16 cellular contexts compared by ENCODE assay signal in the genomic region with DNA sequence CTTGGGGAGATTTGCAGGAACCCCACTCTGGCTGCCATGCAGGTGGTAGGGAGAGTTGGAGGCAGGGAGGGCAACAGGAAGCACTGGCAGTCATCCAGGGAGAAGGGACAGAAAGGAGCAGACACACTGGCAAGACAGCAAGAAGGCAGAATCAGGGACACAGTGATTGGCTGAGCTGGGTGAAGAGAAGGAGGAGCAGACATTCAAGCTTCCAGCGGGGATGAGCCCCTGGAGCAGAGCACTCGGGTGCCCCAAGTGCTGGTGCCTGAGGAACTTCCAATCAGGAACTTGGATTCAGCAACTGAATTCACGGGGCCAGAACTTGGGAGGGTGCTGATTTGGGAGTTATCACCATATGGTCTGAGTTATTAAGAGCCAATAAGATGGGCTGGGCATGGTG. TPM values are rescaled to one million over a fixed set of nuclear protein-coding genes. Genes with fewer than 3 reads are reported as not detected.
DNase-seq lines count a peak whose midpoint lies in the region; ATAC-seq, FAIRE-seq and TF ChIP-seq lines count a peak whose summit lies in the region.
"Had no signal": no experiment of that assay in that cellular context is flagged by ENCODE, and none has a peak within 500 bp of the region (broad histone marks: within the 10 kb centered on the region; RNA-seq: fewer than 3 reads in every experiment).

No MANE protein-coding gene starts in this region.

- ATAC-seq in A549 (no peak), gastrocnemius medialis (no peak), HG03439 (IDR thresholded peaks at IDR 0.05; ENCODE audit: unreplicated experiment) (no peak), GM19035 (IDR thresholded peaks at IDR 0.05; ENCODE audit: unreplicated experiment) (no peak)
- ATAC-seq: activated T-cell treated with anti-CD3 and anti-CD28 coated beads, Interleukin-2, amount 50 U/mL, for 4 hours had no signal

- TF ChIP-seq POLR2A in A549 (IDR thresholded peaks at IDR 0.05; ENCODE audit: low read length), result no peak
- no peak for TF ChIP-seq POLR2A in gastrocnemius medialis (IDR thresholded peaks at IDR 0.05)

- TF ChIP-seq CTCF in A549 (IDR thresholded peaks at IDR 0.05) (no peak), gastrocnemius medialis (IDR thresholded peaks at IDR 0.05 in 4 of 5, conservative IDR thresholded peaks at IDR 0.05 in 1 of 5) (no peak)

- H3K4me3 ChIP-seq in A549, result no peak overlapping the region
- no peak overlapping the region for H3K4me3 ChIP-seq in gastrocnemius medialis
- H3K4me3 ChIP-seq: ovary had no signal

- no peaks in the 10 kb centered on the region for H3K27me3 ChIP-seq in gastrocnemius medialis
- H3K27me3 ChIP-seq: ovary had no signal

- H3K4me1 ChIP-seq in A549, result peaks cover 97% of the 10 kb centered on the region
- H3K4me1 ChIP-seq in gastrocnemius medialis, result peaks cover 6 to 9% of the 10 kb centered on the region in 2 donors

- H3K27ac ChIP-seq in A549, result peak overlapping the region; percentile 92 to 97
- peak overlapping the region; percentile 100 for H3K27ac ChIP-seq in epithelial cell of prostate
- no peak overlapping the region for H3K27ac ChIP-seq in gastrocnemius medialis
- H3K27ac ChIP-seq: HL-60, KMS-11, ovary had no signal

- intact Hi-C loops in gastrocnemius medialis (cut with DNase I; ENCODE audit: low total_unique reads), result no loop called here

- no peak for TF ChIP-seq EP300 in A549 (IDR thresholded peaks at IDR 0.05)

- peak in 1 of 2 experiments; percentile 37 for DNase-seq in A549 (ENCODE audit: low read depth in 1 of 2, low spot score in 1 of 2)
- DNase-seq in DMS 273 (lab: John Stamatoyannopoulos, UW; ENCODE audit: unreplicated experiment), result peak; percentile 78
- peak; percentile 74 for DNase-seq in NCI-H69 (lab: John Stamatoyannopoulos, UW)
- DNase-seq in epithelial cell of prostate (ENCODE audit: low read depth, low spot score), result no peak
- DNase-seq in gastrocnemius medialis, result no peak
- DNase-seq: activated CD4-positive, alpha-beta T cell treated with anti-CD3 and anti-CD28 coated beads, Interleukin-2, amount 50 U/mL, for 4 hours; activated T-cell treated with anti-CD3 and anti-CD28 coated beads, Interleukin-2, amount 50 U/mL, for 4 hours; kidney glomerular epithelial cell; NCI-H2227 treated with DMSO at 0.1 percent for 48 hours; ovary had no signal

- in situ Hi-C loops in gastrocnemius medialis (cut with MboI; ENCODE audit: low sequenced_read_pairs in 4 of 4), result no loop called here

- H3K4me2 ChIP-seq in A549, result peak overlapping the region; percentile 1; the same call in 1 of the 3 replicates
- H3K4me2 ChIP-seq: KMS-11 had no signal

- WGBS in A549 (ENCODE audit: missing lambda C conversion rate), result 78% methylated on average over 3 of the region's 3 CpGs

- no peak for FAIRE-seq in A549 (lab: Jason Lieb, UNC)
- FAIRE-seq: GM18507 had no signal

- H3K9me3 ChIP-seq in A549 (no peaks in the 10 kb centered on the region), gastrocnemius medialis (no peaks in the 10 kb centered on the region)
- H3K9me3 ChIP-seq: ovary had no signal

- POLR2A ChIA-PET in A549 (lab: Yijun Ruan, JAX), result interaction anchor here (0.6 kb wide), 1 partner anchor 34 kb away, joined by 5 read pairs; no protein-coding TSS in a partner anchor

- H3K36me3 ChIP-seq in gastrocnemius medialis, result no peaks in the 10 kb centered on the region
- H3K36me3 ChIP-seq: ovary had no signal

- TF ChIP-seq RAD21 in A549 (conservative IDR thresholded peaks at IDR 0.05 in 1 of 2, IDR thresholded peaks at IDR 0.05 in 1 of 2), result no peak

- CTCF ChIA-PET in A549 (lab: Yijun Ruan, JAX), result interaction anchor here (1.4 to 22.1 kb wide), 3 partner anchors 22 to 46 kb away, joined by 6 to 285 read pairs (median 8); partner anchors contain the start of gene PDK2

TF ChIP-seq in A549, 52 proteins besides CTCF, POLR2A, EP300 and RAD21:
- no peak for TF ChIP-seq SREBF2 (IDR thresholded peaks at IDR 0.05)
- TF ChIP-seq HOXA7 (CRISPR knock-in tag; IDR thresholded peaks at IDR 0.05), result no peak
- no peak for TF ChIP-seq ZC3H11A (IDR thresholded peaks at IDR 0.05)
- no peak for TF ChIP-seq SMC3 (IDR thresholded peaks at IDR 0.05)
- no peak for TF ChIP-seq MAX (IDR thresholded peaks at IDR 0.05)
- no peak for TF ChIP-seq KDM1A (IDR thresholded peaks at IDR 0.05; ENCODE audit: low read depth)

RNA-seq across cellular contexts. Expression of gene ITGA3, which starts 6.3 kb away (rescaled TPM):
- 141 and 181 TPM in 2 replicates for polyA plus RNA-seq in A549 (2011; rRNA removed)
- 182 and 240 TPM in 2 replicates for polyA plus RNA-seq in A549 (2012; cell fraction: cytosol; rRNA removed)
- 975 and 1,352 TPM in 2 replicates for polyA plus RNA-seq in A549 (2012; cell fraction: nucleus; rRNA removed)
- 248 to 268 TPM (median 256 TPM) in 3 replicates for polyA plus RNA-seq in A549 (2017; fragmentation: RNase III; extraction: RNeasy Plus Mini Kit Qiagen cat#74134 plus additional on column Dnase treatment)
- polyA minus RNA-seq in A549 (2011; rRNA and poly(A)+ RNA removed), result 337 and 368 TPM in 2 replicates
- 10 to 100 TPM in 3 of 4 donors, 1 to 10 TPM in 1; 5.1 to 25.9 (median 18.4) TPM for total RNA-seq in gastrocnemius medialis

RNA-seq across cellular contexts. Expression of gene PDK2, which starts 45.5 kb away (rescaled TPM):
- polyA plus RNA-seq in A549 (2011; rRNA removed) (28.5 and 34.4 TPM in 2 replicates), A549 (2017; fragmentation: RNase III; extraction: RNeasy Plus Mini Kit Qiagen cat#74134 plus additional on column Dnase treatment) (14.1 to 19.8 TPM (median 15.2 TPM) in 3 replicates)
- 59.2 and 79.0 TPM in 2 replicates for polyA plus RNA-seq in A549 (2012; cell fraction: cytosol; rRNA removed)
- polyA plus RNA-seq in A549 (2012; cell fraction: nucleus; rRNA removed), result 67.5 and 95.4 TPM in 2 replicates
- 65.2 and 71.3 TPM in 2 replicates for polyA minus RNA-seq in A549 (2011; rRNA and poly(A)+ RNA removed)
- 100 to 1,000 TPM; 111 to 335 (median 124) TPM for total RNA-seq in gastrocnemius medialis

RNA-seq across cellular contexts. Expression of gene DLX3, which starts 54.6 kb away (rescaled TPM):
- 0.04 TPM in 1 of 2 replicates, not detected in the other for polyA plus RNA-seq in A549 (2011; rRNA removed)
- polyA plus RNA-seq in A549 (2012; cell fraction: cytosol; rRNA removed), result 0.08 and 0.12 TPM in 2 replicates
- 0.04 and 0.13 TPM in 2 replicates for polyA plus RNA-seq in A549 (2012; cell fraction: nucleus; rRNA removed)
- polyA plus RNA-seq in A549 (2017; fragmentation: RNase III; extraction: RNeasy Plus Mini Kit Qiagen cat#74134 plus additional on column Dnase treatment), result 0.04 to 0.24 TPM (median 0.17 TPM) in 3 replicates
- not detected in 2 replicates for polyA minus RNA-seq in A549 (2011; rRNA and poly(A)+ RNA removed)
- not detected for total RNA-seq in gastrocnemius medialis
- total RNA-seq: fibroblast of lung had no signal
- polyA plus RNA-seq: fibroblast of lung had no signal

Comparison
In these comparisons a context has a peak if more than half of its experiments do, and no peak if none do; other contexts are left out.
1. DNase-seq: peak in DMS 273 (single experiment) and NCI-H69 (single experiment); none in epithelial cell of prostate (single experiment) and gastrocnemius medialis (0 of 2).
2. H3K27ac ChIP-seq: peak in A549 (2 of 2) and epithelial cell of prostate (single experiment); none in gastrocnemius medialis (0 of 4).